18 cellular contexts compared by ENCODE assay signal in genomic region chr5:8710426-8710930, GRCh38.
DNase-seq lines count a peak whose midpoint lies in the region; ATAC-seq and TF ChIP-seq lines count a peak whose summit lies in the region.
"Had no signal": no experiment of that assay in that cellular context is flagged by ENCODE, and none has a peak within 500 bp of the region (broad histone marks: within the 10 kb centered on the region; RNA-seq: fewer than 3 reads in every experiment).

No MANE protein-coding gene starts in this region.

- CTCF ChIA-PET in IMR-90 (lab: Yijun Ruan, JAX): no interaction called here

- no peak overlapping the region for H2BK5ac ChIP-seq in IMR-90 (ENCODE audit: low read depth, low read length, poor library complexity, severe bottlenecking)

- no peak overlapping the region for H3K56ac ChIP-seq in IMR-90 (ENCODE audit: extremely low read depth, insufficient read depth, low read length)

- intact Hi-C loops in IMR-90 (cut with micrococcal nuclease): no loop called here
- intact Hi-C loops in heart right ventricle (cut with DNase I): no loop called here

- no peak overlapping the region for H2AK9ac ChIP-seq in IMR-90 (replicated peaks; ENCODE audit: low read depth, low read length, poor library complexity)

- H3K4me2 ChIP-seq in IMR-90 (ENCODE audit: low read depth, low read length) (peak overlapping the region; percentile 86), osteoblast (ENCODE audit: insufficient read depth, low read length) (peak overlapping the region; percentile 65)

- H3K14ac ChIP-seq in IMR-90 (replicated peaks; ENCODE audit: low read depth, low read length): no peak overlapping the region

- ATAC-seq in IMR-90 (ENCODE audit: low read depth): peak; percentile 61
- ATAC-seq in heart right ventricle: no peak
- ATAC-seq: K562 had no signal

- DNase-seq in IMR-90 (no peak), amniotic epithelial cell (ENCODE audit: low read depth) (peak; percentile 24), fibroblast of gingiva (ENCODE audit: low read depth) (peak; percentile 68), osteoblast (ENCODE audit: insufficient read length, low spot score, missing footprints) (no peak), NCI-H1092 (lab: John Stamatoyannopoulos, UW) (no peak), H4 (ENCODE audit: low spot score) (no peak), heart right ventricle (no peak)
- DNase-seq: ACHN; BE2C; C1 segment of cervical spinal cord; Caco-2; CD4-positive, CD25-positive, alpha-beta regulatory T cell; CD8-positive, alpha-beta memory T cell; GDM1; GOT3 had no signal

- no CpG with 5 or more reads among the region's 6 CpGs for WGBS in IMR-90 (ENCODE audit: extremely low coverage in 2 of 2, insufficient read length in 1 of 2), 2 experiments
- 76 to 79% methylated on average over 6 of the region's 6 CpGs for WGBS in heart right ventricle, 2 donors

- no peaks in the 10 kb centered on the region for H3K9me1 ChIP-seq in IMR-90 (ENCODE audit: insufficient read depth, low read length)

- H2BK15ac ChIP-seq in IMR-90 (ENCODE audit: low read depth, low read length): no peak overlapping the region

- no peak overlapping the region for H2BK20ac ChIP-seq in IMR-90 (ENCODE audit: low read depth, low read length)

- no peak overlapping the region; the same call in 1 of the 2 replicates for H2BK120ac ChIP-seq in IMR-90 (ENCODE audit: low read depth, low read length)

- H3K27me3 ChIP-seq in IMR-90 (ENCODE audit: control insufficient read depth, insufficient read depth, low read length): no peaks in the 10 kb centered on the region
- no peaks in the 10 kb centered on the region for H3K27me3 ChIP-seq in osteoblast (ENCODE audit: insufficient read depth, low read length)
- H3K27me3 ChIP-seq in heart right ventricle: no peaks in the 10 kb centered on the region
- H3K27me3 ChIP-seq: BE2C had no signal

- H3K4me3 ChIP-seq in IMR-90 (ENCODE audit: insufficient read depth, low read depth, low read length): no peak overlapping the region
- H3K4me3 ChIP-seq in osteoblast (ENCODE audit: insufficient read depth, low read length): no peak overlapping the region
- H3K4me3 ChIP-seq in heart right ventricle: no peak overlapping the region
- H3K4me3 ChIP-seq: HAP-1, K562 had no signal

- no peaks in the 10 kb centered on the region; the same call in 1 of the 2 replicates for H3K9me3 ChIP-seq in IMR-90 (ENCODE audit: control insufficient read depth, insufficient read depth, low read length)
- no peaks in the 10 kb centered on the region for H3K9me3 ChIP-seq in osteoblast (ENCODE audit: low read depth, low read length)
- H3K9me3 ChIP-seq in heart right ventricle: peaks cover 0 to 12% (median 0%) of the 10 kb centered on the region in 11 donors
- H3K9me3 ChIP-seq: BE2C, HAP-1 had no signal

- peaks cover 2% of the 10 kb centered on the region; the same call in 1 of the 2 replicates for H3K4me1 ChIP-seq in IMR-90 (ENCODE audit: control insufficient read depth, insufficient read depth, low read length)
- H3K4me1 ChIP-seq in osteoblast (ENCODE audit: insufficient read depth, low read length): no peaks in the 10 kb centered on the region
- H3K4me1 ChIP-seq in heart right ventricle: no peaks in the 10 kb centered on the region
- H3K4me1 ChIP-seq: BE2C, Caco-2, HAP-1 had no signal

- peak overlapping the region; percentile 47; the same call in 1 of the 2 replicates for H3K18ac ChIP-seq in IMR-90 (ENCODE audit: low read depth, low read length)

- H3K4ac ChIP-seq in IMR-90 (ENCODE audit: low read depth, low read length): no peak overlapping the region

- no TSS peak for BruUV-seq in IMR-90 (replicated peaks; lab: Mats Ljungman, UMichigan)

- no peak overlapping the region for H4K5ac ChIP-seq in IMR-90 (ENCODE audit: low read depth, low read length)

- H4K20me1 ChIP-seq in IMR-90 (ENCODE audit: insufficient read depth, low read length) (no peaks in the 10 kb centered on the region), osteoblast (ENCODE audit: insufficient read depth, low read length) (no peaks in the 10 kb centered on the region)

- H3K79me2 ChIP-seq in osteoblast (ENCODE audit: insufficient read depth, low read length): no peaks in the 10 kb centered on the region

- H2AK5ac ChIP-seq in IMR-90 (ENCODE audit: low read depth, low read length): no peak overlapping the region

- no peak for TF ChIP-seq POLR2A in IMR-90 (IDR thresholded peaks at IDR 0.05; ENCODE audit: low read depth, low read length)

- H4K8ac ChIP-seq in IMR-90 (ENCODE audit: low read depth in 2 of 2, low read length in 2 of 2): no peak overlapping the region

- in situ Hi-C loops in IMR-90 (cut with MboI; ENCODE audit: low sequenced_read_pairs): no loop called here

- POLR2A ChIA-PET in IMR-90 (lab: Charles Lee; ENCODE audit: unreplicated experiment): no interaction called here

- H3K23ac ChIP-seq in IMR-90 (ENCODE audit: low read depth, low read length): no peak overlapping the region

- H3K27ac ChIP-seq in IMR-90 (ENCODE audit: insufficient read depth, low read length): no peak overlapping the region
- H3K27ac ChIP-seq in osteoblast (ENCODE audit: low read depth, low read length): no peak overlapping the region
- H3K27ac ChIP-seq in heart right ventricle: no peak overlapping the region
- H3K27ac ChIP-seq: HL-60 had no signal

- no peak for TF ChIP-seq RAD21 in IMR-90 (IDR thresholded peaks at IDR 0.05; ENCODE audit: low read length)

- no peaks in the 10 kb centered on the region for H3K79me1 ChIP-seq in IMR-90 (ENCODE audit: low read depth in 1 of 2, low read length in 2 of 2)

- H4K91ac ChIP-seq in IMR-90 (ENCODE audit: insufficient read depth, low read depth, low read length): no peak overlapping the region

- H3K9ac ChIP-seq in IMR-90 (ENCODE audit: low read depth, low read length): no peak overlapping the region

- dilution Hi-C loops in IMR-90 (cut with HindIII; ENCODE audit: low sequenced_read_pairs, unreplicated experiment): no loop called here

- H3K36me3 ChIP-seq in IMR-90 (ENCODE audit: control insufficient read depth, insufficient read depth, low read length) (no peaks in the 10 kb centered on the region), osteoblast (ENCODE audit: insufficient read depth, low read length) (no peaks in the 10 kb centered on the region), heart right ventricle (no peaks in the 10 kb centered on the region)
- H3K36me3 ChIP-seq: BE2C, HAP-1 had no signal

- TF ChIP-seq CTCF in IMR-90 (conservative IDR thresholded peaks at IDR 0.05; ENCODE audit: low read depth, low read length) (no peak), osteoblast (IDR thresholded peaks at IDR 0.05; ENCODE audit: extremely low read depth, low read depth, low read length) (no peak), heart right ventricle (IDR thresholded peaks at IDR 0.05) (no peak)

- no peak overlapping the region for H2AFZ ChIP-seq in IMR-90 (replicated peaks; ENCODE audit: low read length, poor library complexity)
- H2AFZ ChIP-seq in osteoblast (ENCODE audit: low read length): peak overlapping the region; percentile 60

TF ChIP-seq in IMR-90, 13 proteins besides CTCF, POLR2A, EP300 and RAD21:
- TF ChIP-seq NFE2L2 (IDR thresholded peaks at IDR 0.05; ENCODE audit: low read depth, low read length) (no peak), ELK1 (IDR thresholded peaks at IDR 0.05; ENCODE audit: borderline replicate concordance, low read depth, low read length) (no peak), RCOR1 (IDR thresholded peaks at IDR 0.05; ENCODE audit: insufficient replicate concordance, low read length) (no peak), FOS (IDR thresholded peaks at IDR 0.05; ENCODE audit: low read depth, low read length) (no peak), CEBPB (IDR thresholded peaks at IDR 0.05; ENCODE audit: low read depth, low read length) (no peak)
TF ChIP-seq in IMR-90: peak in this region for 0.

Comparison
In these comparisons a context has a peak if more than half of its experiments do, and no peak if none do; other contexts are left out.
1. DNase-seq: peak in amniotic epithelial cell (single experiment) and fibroblast of gingiva (single experiment); none in IMR-90 (single experiment), osteoblast (single experiment), NCI-H1092 (single experiment), H4 (single experiment) and heart right ventricle (0 of 2).